In the genomic region with DNA sequence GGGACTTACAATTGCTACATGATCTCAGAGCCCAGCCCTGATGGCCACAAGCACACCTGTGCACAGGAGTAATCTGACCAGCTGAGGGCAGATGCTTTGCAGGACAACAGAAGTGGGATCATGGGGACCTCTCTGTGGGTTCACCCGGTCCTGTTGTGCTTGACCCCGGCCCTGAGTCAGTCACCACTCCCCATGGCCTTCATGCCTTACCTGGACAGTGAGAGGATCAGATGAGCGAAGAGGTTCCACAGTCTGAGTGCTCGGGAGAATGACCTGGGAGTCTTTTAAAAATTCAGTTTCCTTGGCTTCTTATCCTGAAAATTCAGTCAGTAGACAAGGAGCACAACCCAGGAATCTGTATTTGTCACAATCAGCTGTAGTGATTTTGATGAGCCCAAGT, we compare ENCODE assay signal across 16 cellular contexts.
DNase-seq lines count a peak whose midpoint lies in the region; ATAC-seq and TF ChIP-seq lines count a peak whose summit lies in the region.
"Had no signal": no experiment of that assay in that cellular context is flagged by ENCODE, and none has a peak within 500 bp of the region (broad histone marks: within the 10 kb centered on the region; RNA-seq: fewer than 3 reads in every experiment).

No MANE protein-coding gene starts in this region.

- TF ChIP-seq CTCF in esophagus muscularis mucosa (IDR thresholded peaks at IDR 0.05), result no peak

- H3K27me3 ChIP-seq in esophagus muscularis mucosa, result no peaks in the 10 kb centered on the region
- H3K27me3 ChIP-seq: BLaER1 had no signal

- intact Hi-C loops in esophagus muscularis mucosa (cut with DNase I), result no loop called here

- no peak overlapping the region for H3K4me3 ChIP-seq in esophagus muscularis mucosa
- H3K4me3 ChIP-seq: BLaER1, HAP-1 had no signal

- TF ChIP-seq POLR2A in esophagus muscularis mucosa (IDR thresholded peaks at IDR 0.05; ENCODE audit: low read depth), result no peak

- no peaks in the 10 kb centered on the region for H3K36me3 ChIP-seq in esophagus muscularis mucosa
- H3K36me3 ChIP-seq: BLaER1, HAP-1 had no signal

- no peak for TF ChIP-seq EP300 in esophagus muscularis mucosa (IDR thresholded peaks at IDR 0.05)

- ATAC-seq in HG03108 (IDR thresholded peaks at IDR 0.05; ENCODE audit: unreplicated experiment), result no peak
- ATAC-seq: CD8-positive, alpha-beta T cell had no signal

- H3K4me1 ChIP-seq in esophagus muscularis mucosa, result no peaks in the 10 kb centered on the region
- H3K4me1 ChIP-seq: HAP-1 had no signal

- H3K9me3 ChIP-seq in esophagus muscularis mucosa, result no peaks in the 10 kb centered on the region
- H3K9me3 ChIP-seq: BLaER1, Caco-2, HAP-1 had no signal

- DNase-seq in D341Med (ENCODE audit: low spot score), result peak; percentile 10
- DNase-seq in ELF-1 (ENCODE audit: low read depth, low spot score), result peak; percentile 1
- peak; percentile 66 for DNase-seq in esophagus muscularis mucosa (ENCODE audit: extremely low spot score)
- no peak for DNase-seq in DMS79 treated with DMSO at 0.1 percent for 48 hours (lab: John Stamatoyannopoulos, UW)
- no peak for DNase-seq in SIG-M5 treated with dmso at 0.1 percent for 504 hours (lab: John Stamatoyannopoulos, UW; ENCODE audit: unreplicated experiment)
- DNase-seq: CD4-positive, CD25-positive, alpha-beta regulatory T cell; DMS 273 treated with DMSO at 0.1 percent for 48 hours; DMS79; GOT3; HFFc6 had no signal

- H3K27ac ChIP-seq in esophagus muscularis mucosa (replicated peaks in 1 of 4), result no peak overlapping the region
- H3K27ac ChIP-seq: BLaER1, C4-2B had no signal

- 100% methylated on average over 3 of the region's 4 CpGs for WGBS in esophagus muscularis mucosa

Comparison
In these comparisons a context has a peak if more than half of its experiments do, and no peak if none do; other contexts are left out.
1. DNase-seq: peak in D341Med (single experiment), ELF-1 (single experiment) and esophagus muscularis mucosa (single experiment); none in DMS79 treated with DMSO at 0.1 percent for 48 hours (single experiment) and SIG-M5 treated with dmso at 0.1 percent for 504 hours (single experiment).